In genomic region chr17:42980274-42980765, GRCh38 we compare ENCODE assay signal across 7 cellular contexts. TPM values are rescaled to one million over a fixed set of nuclear protein-coding genes. Genes with fewer than 3 reads are reported as not detected.
DNase-seq lines count a peak whose midpoint lies in the region; ATAC-seq, FAIRE-seq and TF ChIP-seq lines count a peak whose summit lies in the region.

Gene RUNDC1, plus strand, starts transcription at chr17:42980565. Its CDS starts 12 bp downstream, at chr17:42980577.

- peak; percentile 77 for FAIRE-seq in GM18507 (lab: Jason Lieb, UNC)

- no peaks in the 10 kb centered on the region for H3K9me3 Mint-ChIP-seq in activated B cell treated with CpG ODN at 0.5 μM for 24 hours

- H3K36me3 Mint-ChIP-seq in activated B cell treated with CpG ODN at 0.5 μM for 24 hours (ENCODE audit: low read depth): peaks cover 23% of the 10 kb centered on the region

- ATAC-seq in HG03064 (IDR thresholded peaks at IDR 0.05; ENCODE audit: low read depth, unreplicated experiment) (peak; percentile 70), activated B cell treated with CpG ODN at 0.5 μM for 24 hours (ENCODE audit: low read depth) (peak; percentile 76)

- peak within 1 kb of the TSS; percentile 98 for H3K27ac Mint-ChIP-seq in activated B cell treated with CpG ODN at 0.5 μM for 24 hours

- DNase-seq in GM18507 (ENCODE audit: extremely low spot score, insufficient read length, low read depth): peak; percentile 88
- DNase-seq in NCI-H2196 treated with DMSO at 0.1 percent for 48 hours (lab: John Stamatoyannopoulos, UW; ENCODE audit: unreplicated experiment): peak; percentile 32
- peak; percentile 94 for DNase-seq in activated B cell treated with CpG ODN at 0.5 μM for 24 hours
- peak; percentile 86 to 89 for DNase-seq in cardiac fibroblast (ENCODE audit: low read depth in 2 of 2)
- peak; percentile 92 for DNase-seq in islet precursor cell
- DNase-seq in stimulated activated CD4-positive, alpha-beta T cell treated with anti-CD3 and anti-CD28 coated beads, Interleukin-12 subunit alpha, Interleukin-12 subunit beta, amount 100 ng/mL, for 4 hours: peak; percentile 92

- CTCF ChIA-PET in activated B cell treated with CpG ODN at 0.5 μM for 24 hours (lab: Charles Lee): interaction anchor here (2.7 kb wide), 1 partner anchor 17 kb away, joined by 9 read pairs; the partner anchor contains the start of gene RPL27

- no peaks in the 10 kb centered on the region for H3K27me3 Mint-ChIP-seq in activated B cell treated with CpG ODN at 0.5 μM for 24 hours

- H3K4me3 ChIP-seq in cardiac fibroblast (replicated peaks in 1 of 2; ENCODE audit: low read depth in 2 of 2, low read length in 2 of 2): peak within 1 kb of the TSS; percentile 77 to 93

- no peak for TF ChIP-seq CTCF in activated B cell treated with CpG ODN at 0.5 μM for 24 hours (IDR thresholded peaks at IDR 0.05)
- TF ChIP-seq CTCF in cardiac fibroblast (IDR thresholded peaks at IDR 0.05; ENCODE audit: low read depth, low read length): no peak

- H3K4me3 Mint-ChIP-seq in activated B cell treated with CpG ODN at 0.5 μM for 24 hours: peak within 1 kb of the TSS; percentile 99

- peaks cover 49% of the 10 kb centered on the region for H3K4me1 Mint-ChIP-seq in activated B cell treated with CpG ODN at 0.5 μM for 24 hours

- intact Hi-C loops in activated B cell treated with CpG ODN at 0.5 μM for 24 hours (cut with micrococcal nuclease): loop anchor here (1.0 to 10.0 kb wide), 4 partner anchors 16 to 236 kb away; partner anchors contain the start of genes AARSD1, EZH1, PSME3 and RPL27

- POLR2A ChIA-PET in activated B cell treated with CpG ODN at 0.5 μM for 24 hours (lab: Charles Lee): interaction anchor here (1.0 to 3.4 kb wide), 5 partner anchors 11 to 335 kb away, joined by 3 to 37 read pairs (median 5); partner anchors contain the start of genes AARSD1, BECN1 and RPL27

RNA-seq across cellular contexts. Expression of gene RUNDC1, which starts in this region (rescaled TPM):
- total RNA-seq in activated B cell treated with CpG ODN at 0.5 μM for 24 hours: 28.3 and 30.9 TPM in 2 replicates

Comparison
In these comparisons a context has a peak if more than half of its experiments do, and no peak if none do; other contexts are left out.
1. Peak in every context shown above with its lines: DNase-seq, ATAC-seq and H3K4me3 ChIP-seq.
2. DNase-seq: peak in every context shown above with its lines; median percentile 94 in activated B cell treated with CpG ODN at 0.5 μM for 24 hours; 92 in islet precursor cell; 92 in stimulated activated CD4-positive, alpha-beta T cell treated with anti-CD3 and anti-CD28 coated beads, Interleukin-12 subunit alpha, Interleukin-12 subunit beta, amount 100 ng/mL, for 4 hours; 88 in GM18507; 88 in cardiac fibroblast; 32 in NCI-H2196 treated with DMSO at 0.1 percent for 48 hours.